Comparison of ENCODE assay signal across 1 cellular context in the genomic region with DNA sequence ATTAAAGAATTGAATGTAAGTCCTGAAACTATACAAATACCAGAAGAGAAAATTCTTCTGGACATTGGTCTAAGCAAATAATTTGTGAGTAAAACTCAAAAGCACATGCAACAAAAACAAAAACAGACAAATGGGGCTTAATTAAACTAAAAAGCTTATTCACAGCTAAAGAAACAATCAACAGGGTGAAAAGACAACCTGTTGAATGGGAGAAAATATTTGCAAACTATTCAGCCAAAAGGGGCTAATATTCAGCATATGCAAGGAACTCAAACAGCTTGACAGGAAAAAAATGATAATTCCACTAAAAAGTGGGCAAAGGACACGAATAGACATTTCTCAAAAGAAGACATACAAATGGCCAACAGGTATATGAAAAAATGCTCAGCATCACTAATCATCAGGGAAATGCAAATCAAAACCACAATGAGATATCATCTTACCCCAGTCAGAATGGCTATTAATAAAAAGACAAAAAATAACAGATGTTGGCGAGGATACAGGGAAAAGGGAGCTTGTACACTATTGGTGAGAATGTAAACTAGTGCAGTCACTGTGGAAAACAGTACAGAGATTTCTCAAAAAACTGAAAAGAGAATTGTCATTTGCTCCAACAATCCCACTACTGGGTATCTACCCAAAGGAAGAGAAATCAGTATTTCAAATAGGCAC.
TF ChIP-seq lines count a peak whose summit lies in the region.

No MANE protein-coding gene starts in this region.

TF ChIP-seq in HEK293, 187 proteins besides CTCF, POLR2A, EP300 and RAD21 (continued from another document):
- peak; percentile 97 for TF ChIP-seq SCRT2 (tag by site-specific recombination; IDR thresholded peaks at IDR 0.05)
- no peak for TF ChIP-seq ZNF114 (tag by site-specific recombination; IDR thresholded peaks at IDR 0.05)
